ENCODE assay signal across 21 cellular contexts in the genomic region with DNA sequence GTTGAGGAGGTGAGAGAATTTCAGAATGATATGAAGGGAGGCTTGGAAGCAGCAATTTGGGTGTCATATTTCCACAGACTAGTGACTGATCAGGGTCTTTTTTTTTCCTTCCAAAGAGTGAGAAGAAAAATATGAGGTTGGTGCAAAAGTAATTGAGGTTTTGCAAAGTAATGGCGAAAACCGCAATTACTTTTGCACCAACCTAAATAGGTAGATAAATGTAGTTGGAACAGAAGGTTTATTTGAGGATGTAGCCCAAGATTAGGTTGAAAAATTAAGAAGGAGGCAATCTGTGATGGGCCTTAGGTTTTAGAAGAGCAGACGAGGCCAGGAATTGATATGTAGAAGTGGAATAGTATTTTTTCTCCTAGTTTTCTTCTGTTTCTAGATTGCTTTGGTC.
"Had no signal": no experiment of that assay in that cellular context is flagged by ENCODE, and none has a peak within 500 bp of the region (broad histone marks: within the 10 kb centered on the region; RNA-seq: fewer than 3 reads in every experiment).

No MANE protein-coding gene starts in this region.

- H3K4me3 Mint-ChIP-seq: activated CD4-positive, alpha-beta memory T cell treated with anti-CD3 and anti-CD28 coated beads for 36 hours; activated naive CD4-positive, alpha-beta T cell treated with anti-CD3 and anti-CD28 coated beads, Interleukin-2, amount 10 ng/mL, durations not matched to agents 7 days and 5 days; natural killer cell treated with Interleukin-12 subunit alpha and Interleukin-12 subunit beta and Interleukin-15 and Interleukin-18, amount 100 ng/mL, for 72 hours; stimulated activated naive CD8-positive, alpha-beta T cell treated with anti-CD3 and anti-CD28 coated beads, Interleukin-15, amount 100 ng/mL, for 72 hours; T-helper 17 cell had no signal

- H3K36me3 Mint-ChIP-seq: activated CD4-positive, alpha-beta memory T cell treated with anti-CD3 and anti-CD28 coated beads for 36 hours; activated naive CD4-positive, alpha-beta T cell treated with anti-CD3 and anti-CD28 coated beads, Interleukin-2, amount 10 ng/mL, durations not matched to agents 7 days and 5 days; natural killer cell treated with Interleukin-12 subunit alpha and Interleukin-12 subunit beta and Interleukin-15 and Interleukin-18, amount 100 ng/mL, for 72 hours had no signal

- ATAC-seq: heart left ventricle; left lung; natural killer cell treated with Interleukin-12 subunit alpha and Interleukin-12 subunit beta and Interleukin-15 and Interleukin-18, amount 100 ng/mL, for 72 hours; right cardiac atrium; stimulated activated naive CD8-positive, alpha-beta T cell treated with anti-CD3 and anti-CD28 coated beads, Interleukin-15, amount 100 ng/mL, for 72 hours; T-helper 17 cell had no signal

- H3K27me3 ChIP-seq: colonic mucosa, left lung, tibial nerve, uterus had no signal

- H3K27ac ChIP-seq: colonic mucosa, esophagus muscularis mucosa, heart left ventricle, left lung, parathyroid adenoma, tibial nerve, uterus had no signal

- H3K27ac Mint-ChIP-seq: activated CD4-positive, alpha-beta memory T cell treated with anti-CD3 and anti-CD28 coated beads for 36 hours; activated naive CD4-positive, alpha-beta T cell treated with anti-CD3 and anti-CD28 coated beads, Interleukin-2, amount 10 ng/mL, durations not matched to agents 7 days and 5 days; natural killer cell treated with Interleukin-12 subunit alpha and Interleukin-12 subunit beta and Interleukin-15 and Interleukin-18, amount 100 ng/mL, for 72 hours; stimulated activated naive CD8-positive, alpha-beta T cell treated with anti-CD3 and anti-CD28 coated beads, Interleukin-15, amount 100 ng/mL, for 72 hours; T-helper 17 cell had no signal

- H3K4me1 ChIP-seq: colonic mucosa, esophagus muscularis mucosa, left lung, tibial nerve, uterus had no signal

- H3K4me3 ChIP-seq: colonic mucosa, esophagus muscularis mucosa, heart left ventricle, left lung, lung, tibial nerve, uterus had no signal

- H3K9me3 ChIP-seq: colonic mucosa, esophagus muscularis mucosa, heart left ventricle, left lung, tibial nerve, uterus had no signal

- H3K79me2 ChIP-seq: parathyroid adenoma had no signal

- H3K9me3 Mint-ChIP-seq: activated CD4-positive, alpha-beta memory T cell treated with anti-CD3 and anti-CD28 coated beads for 36 hours; activated naive CD4-positive, alpha-beta T cell treated with anti-CD3 and anti-CD28 coated beads, Interleukin-2, amount 10 ng/mL, durations not matched to agents 7 days and 5 days; natural killer cell treated with Interleukin-12 subunit alpha and Interleukin-12 subunit beta and Interleukin-15 and Interleukin-18, amount 100 ng/mL, for 72 hours; stimulated activated naive CD8-positive, alpha-beta T cell treated with anti-CD3 and anti-CD28 coated beads, Interleukin-15, amount 100 ng/mL, for 72 hours had no signal

- DNase-seq: activated CD4-positive, alpha-beta memory T cell treated with anti-CD3 and anti-CD28 coated beads for 36 hours; activated CD4-positive, alpha-beta T cell treated with anti-CD3 and anti-CD28 coated beads for 48 hours; activated effector memory CD4-positive, alpha-beta T cell treated with anti-CD3 and anti-CD28 coated beads, Interleukin-2, amount 50 U/mL, for 16 hours; activated naive CD4-positive, alpha-beta T cell treated with anti-CD3 and anti-CD28 coated beads, Interleukin-2, amount 10 ng/mL, durations not matched to agents 7 days and 5 days; activated T-cell treated with anti-CD3 and anti-CD28 coated beads, Interleukin-2, amount 50 U/mL, for 48 hours; amygdala; colonic mucosa; heart left ventricle; kidney; left lung; nucleus accumbens; right cardiac atrium; stimulated activated CD4-positive, alpha-beta T cell treated with anti-CD3 and anti-CD28 coated beads, Interleukin-1b, Interleukin-23, amount 100 ng/mL, for 48 hours; stimulated activated naive CD8-positive, alpha-beta T cell treated with anti-CD3 and anti-CD28 coated beads, Interleukin-15, amount 100 ng/mL, for 72 hours; T-helper 17 cell; uterus had no signal

- H3K9ac ChIP-seq: parathyroid adenoma had no signal

- H3K36me3 ChIP-seq: colonic mucosa, esophagus muscularis mucosa, heart left ventricle, left lung, tibial nerve, uterus had no signal

- H3K4me1 Mint-ChIP-seq: activated naive CD4-positive, alpha-beta T cell treated with anti-CD3 and anti-CD28 coated beads, Interleukin-2, amount 10 ng/mL, durations not matched to agents 7 days and 5 days; stimulated activated naive CD8-positive, alpha-beta T cell treated with anti-CD3 and anti-CD28 coated beads, Interleukin-15, amount 100 ng/mL, for 72 hours had no signal
